ENCODE assay signal across 27 cellular contexts in genomic region chr12:49901026-49901425, GRCh38. TPM values are rescaled to one million over a fixed set of nuclear protein-coding genes. Genes with fewer than 3 reads are reported as not detected.
"Had no signal": no experiment of that assay in that cellular context is flagged by ENCODE, and none has a peak within 500 bp of the region (broad histone marks: within the 10 kb centered on the region; RNA-seq: fewer than 3 reads in every experiment).

No MANE protein-coding gene starts in this region.

- H3K36me3 ChIP-seq: left ventricle myocardium inferior, right lobe of liver, uterus had no signal

- DNase-seq: activated CD4-positive, alpha-beta T cell treated with anti-CD3 and anti-CD28 coated beads for 1 hour; activated CD4-positive, alpha-beta T cell treated with anti-CD3 and anti-CD28 coated beads, Interleukin-2, amount 50 U/mL, for 1 hour; activated CD8-positive, alpha-beta T cell treated with anti-CD3 and anti-CD28 coated beads, Interleukin-2, amount 10 ng/mL, durations not matched to agents 7 days and 5 days; activated gamma-delta T cell; activated naive CD4-positive, alpha-beta T cell treated with anti-CD3 and anti-CD28 coated beads, Interleukin-2, amount 50 U/mL, for 16 hours; activated naive CD8-positive, alpha-beta T cell treated with anti-CD3 and anti-CD28 coated beads, Interleukin-2, amount 50 U/mL, for 24 hours; effector CD4-positive, alpha-beta T cell; erythroblast; foreskin fibroblast; left ventricle myocardium inferior; mammary epithelial cell; midbrain; nucleus accumbens; stimulated activated CD4-positive, alpha-beta T cell treated with anti-CD3 and anti-CD28 coated beads, Interleukin-15, amount 100 ng/mL, for 24 hours; stimulated activated naive CD4-positive, alpha-beta T cell; testis; trophoblast cell; uterus had no signal

- H3K4me2 ChIP-seq: smooth muscle cell had no signal

- H3K36me3 Mint-ChIP-seq: natural killer cell treated with Interleukin-12 subunit alpha and Interleukin-12 subunit beta and Interleukin-15 and Interleukin-18, amount 100 ng/mL, for 72 hours had no signal

- H3K27ac Mint-ChIP-seq: activated CD8-positive, alpha-beta T cell treated with anti-CD3 and anti-CD28 coated beads, Interleukin-2, amount 10 ng/mL, durations not matched to agents 7 days and 5 days; activated naive CD8-positive, alpha-beta T cell treated with anti-CD3 and anti-CD28 coated beads, Interleukin-2, amount 50 U/mL, for 24 hours; activated T-helper 1 cell treated with anti-CD3 and anti-CD28 coated beads, Interleukin-12 subunit alpha, Interleukin-12 subunit beta, Interleukin-2, Interleukin-4 antibody, amounts not matched to agents 30 ng/mL and 10 ng/mL and 1 ng/mL, durations not matched to agents 14 hours and 24 hours and 36 hours; dendritic cell treated with granulocyte-macrophage colony-stimulating factor and Interleukin-4, amounts not matched to agents 40 ng/mL and 50 ng/mL, for 4 days; T-helper 2 cell treated with Interferon-gamma antibody and Interleukin-4, amounts not matched to agents 5 μg/mL and 100 μg/mL, for 36 hours had no signal

- H3K4me3 Mint-ChIP-seq: activated CD8-positive, alpha-beta T cell treated with anti-CD3 and anti-CD28 coated beads, Interleukin-2, amount 10 ng/mL, durations not matched to agents 7 days and 5 days; activated naive CD8-positive, alpha-beta T cell treated with anti-CD3 and anti-CD28 coated beads, Interleukin-2, amount 50 U/mL, for 24 hours; activated T-helper 1 cell treated with anti-CD3 and anti-CD28 coated beads, Interleukin-12 subunit alpha, Interleukin-12 subunit beta, Interleukin-2, Interleukin-4 antibody, amounts not matched to agents 30 ng/mL and 10 ng/mL and 1 ng/mL, durations not matched to agents 14 hours and 24 hours and 36 hours; dendritic cell treated with granulocyte-macrophage colony-stimulating factor and Interleukin-4, amounts not matched to agents 40 ng/mL and 50 ng/mL, for 4 days; natural killer cell treated with Interleukin-12 subunit alpha and Interleukin-12 subunit beta and Interleukin-15 and Interleukin-18, amount 100 ng/mL, for 72 hours; T-helper 2 cell treated with Interferon-gamma antibody and Interleukin-4, amounts not matched to agents 5 μg/mL and 100 μg/mL, for 36 hours had no signal

- H3K9me3 Mint-ChIP-seq: activated naive CD8-positive, alpha-beta T cell treated with anti-CD3 and anti-CD28 coated beads, Interleukin-2, amount 50 U/mL, for 24 hours; activated T-helper 1 cell treated with anti-CD3 and anti-CD28 coated beads, Interleukin-12 subunit alpha, Interleukin-12 subunit beta, Interleukin-2, Interleukin-4 antibody, amounts not matched to agents 30 ng/mL and 10 ng/mL and 1 ng/mL, durations not matched to agents 14 hours and 24 hours and 36 hours; dendritic cell treated with granulocyte-macrophage colony-stimulating factor and Interleukin-4, amounts not matched to agents 40 ng/mL and 50 ng/mL, for 4 days; natural killer cell treated with Interleukin-12 subunit alpha and Interleukin-12 subunit beta and Interleukin-15 and Interleukin-18, amount 100 ng/mL, for 72 hours; T-helper 2 cell treated with Interferon-gamma antibody and Interleukin-4, amounts not matched to agents 5 μg/mL and 100 μg/mL, for 36 hours had no signal

- H3K79me2 ChIP-seq: parathyroid adenoma had no signal

- H3K4me1 ChIP-seq: right lobe of liver, uterus had no signal

- H3K27me3 ChIP-seq: right lobe of liver, testis, uterus had no signal

- H2AFZ ChIP-seq: parathyroid adenoma had no signal

- ATAC-seq: activated CD8-positive, alpha-beta T cell treated with anti-CD3 and anti-CD28 coated beads, Interleukin-2, amount 10 ng/mL, durations not matched to agents 7 days and 5 days; activated naive CD8-positive, alpha-beta T cell treated with anti-CD3 and anti-CD28 coated beads, Interleukin-2, amount 50 U/mL, for 24 hours; natural killer cell treated with Interleukin-12 subunit alpha and Interleukin-12 subunit beta and Interleukin-15 and Interleukin-18, amount 100 ng/mL, for 72 hours; right lobe of liver had no signal

- H3K27ac ChIP-seq: left ventricle myocardium inferior, parathyroid adenoma, right lobe of liver, testis, uterus had no signal

- H3K9me3 ChIP-seq: left ventricle myocardium inferior, right lobe of liver, testis, uterus had no signal

- H3K4me3 ChIP-seq: left ventricle myocardium inferior, right lobe of liver, smooth muscle cell, testis, uterus had no signal

- H3K9ac ChIP-seq: parathyroid adenoma had no signal

RNA-seq across cellular contexts. Expression of gene FAIM2, which starts 2.7 kb away (rescaled TPM):
- total RNA-seq: kidney epithelial cell, mammary epithelial cell had no signal

RNA-seq across cellular contexts. Expression of gene AQP2, which starts 49.5 kb away (rescaled TPM):
- total RNA-seq: activated CD8-positive, alpha-beta T cell treated with anti-CD3 and anti-CD28 coated beads, Interleukin-2, amount 10 ng/mL, durations not matched to agents 7 days and 5 days; activated T-helper 1 cell treated with anti-CD3 and anti-CD28 coated beads, Interleukin-12 subunit alpha, Interleukin-12 subunit beta, Interleukin-2, Interleukin-4 antibody, amounts not matched to agents 30 ng/mL and 10 ng/mL and 1 ng/mL, durations not matched to agents 14 hours and 24 hours and 36 hours; fibroblast of lung; kidney epithelial cell; left ventricle myocardium inferior; mammary epithelial cell; natural killer cell treated with Interleukin-12 subunit alpha and Interleukin-12 subunit beta and Interleukin-15 and Interleukin-18, amount 100 ng/mL, for 72 hours; right lobe of liver; uterus had no signal
